ENCODE assay signal across 8 cellular contexts in genomic region chr1:236066828-236067386, GRCh38. TPM values are rescaled to one million over a fixed set of nuclear protein-coding genes. Genes with fewer than 3 reads are reported as not detected.
DNase-seq lines count a peak whose midpoint lies in the region; ATAC-seq and TF ChIP-seq lines count a peak whose summit lies in the region.

No MANE protein-coding gene starts in this region.

- peak; percentile 83 for ATAC-seq in GM19324 (IDR thresholded peaks at IDR 0.05; ENCODE audit: low FRiP score, unreplicated experiment)
- ATAC-seq in HG03354 (IDR thresholded peaks at IDR 0.05; ENCODE audit: poor library complexity, severe bottlenecking, unreplicated experiment) = peak; percentile 82
- peak; percentile 94 for ATAC-seq in activated CD4-positive, alpha-beta T cell treated with anti-CD3 and anti-CD28 coated beads for 36 hours

- H3K27ac Mint-ChIP-seq in activated CD4-positive, alpha-beta T cell treated with anti-CD3 and anti-CD28 coated beads for 36 hours = no peak overlapping the region
- H3K27ac Mint-ChIP-seq in endothelial cell (ENCODE audit: unreplicated experiment) = no peak overlapping the region

- H3K4me3 Mint-ChIP-seq in activated CD4-positive, alpha-beta T cell treated with anti-CD3 and anti-CD28 coated beads for 36 hours = no peak overlapping the region
- H3K4me3 Mint-ChIP-seq in endothelial cell (ENCODE audit: unreplicated experiment) = peak overlapping the region; percentile 4

- POLR2A ChIA-PET in activated CD4-positive, alpha-beta T cell treated with anti-CD3 and anti-CD28 coated beads for 36 hours (lab: Charles Lee) = no interaction called here

- H3K27me3 Mint-ChIP-seq in activated CD4-positive, alpha-beta T cell treated with anti-CD3 and anti-CD28 coated beads for 36 hours = peaks cover 30% of the 10 kb centered on the region
- H3K27me3 Mint-ChIP-seq in endothelial cell (ENCODE audit: unreplicated experiment) = peaks cover 9% of the 10 kb centered on the region

- intact Hi-C loops in activated CD4-positive, alpha-beta T cell treated with anti-CD3 and anti-CD28 coated beads for 36 hours (cut with DNase I, micrococcal nuclease) = no loop called here

- no peaks in the 10 kb centered on the region for H3K9me3 Mint-ChIP-seq in activated CD4-positive, alpha-beta T cell treated with anti-CD3 and anti-CD28 coated beads for 36 hours (ENCODE audit: low read depth)
- no peaks in the 10 kb centered on the region for H3K9me3 Mint-ChIP-seq in endothelial cell (ENCODE audit: unreplicated experiment)

- TF ChIP-seq CTCF in endothelial cell (IDR thresholded peaks at IDR 0.05; ENCODE audit: unreplicated experiment) = no peak

- CTCF ChIA-PET in activated CD4-positive, alpha-beta T cell treated with anti-CD3 and anti-CD28 coated beads for 36 hours (lab: Charles Lee) = interaction anchor here (0.7 to 1.5 kb wide), 3 partner anchors 13 to 429 kb away, joined by 3 to 5 read pairs (median 3); no protein-coding TSS in a partner anchor

- peaks cover 22% of the 10 kb centered on the region for H3K4me1 Mint-ChIP-seq in activated CD4-positive, alpha-beta T cell treated with anti-CD3 and anti-CD28 coated beads for 36 hours
- H3K4me1 Mint-ChIP-seq in endothelial cell (ENCODE audit: unreplicated experiment) = peaks cover 16% of the 10 kb centered on the region

- DNase-seq in activated CD4-positive, alpha-beta T cell treated with anti-CD3 and anti-CD28 coated beads for 36 hours = peak; percentile 85
- DNase-seq in endothelial cell (ENCODE audit: low spot score) (no peak), kidney tubule cell (ENCODE audit: low spot score) (no peak), HuH-7.5 (ENCODE audit: low spot score) (no peak), NCI-H748 (lab: John Stamatoyannopoulos, UW; ENCODE audit: unreplicated experiment) (no peak)
- DNase-seq in stimulated activated CD4-positive, alpha-beta T cell treated with anti-CD3 and anti-CD28 coated beads, Interleukin-12 subunit alpha, Interleukin-12 subunit beta, amount 100 ng/mL, for 48 hours (ENCODE audit: low read depth in 2 of 3, low spot score in 1 of 3) = peak; percentile 35 to 41 (median 38)

- H3K36me3 Mint-ChIP-seq in activated CD4-positive, alpha-beta T cell treated with anti-CD3 and anti-CD28 coated beads for 36 hours (ENCODE audit: low read depth) = peaks cover 5% of the 10 kb centered on the region
- peaks cover 3% of the 10 kb centered on the region for H3K36me3 Mint-ChIP-seq in endothelial cell (ENCODE audit: low read depth, unreplicated experiment)

RNA-seq across cellular contexts. Expression of gene NID1, which starts 2.0 kb away (rescaled TPM):
- total RNA-seq in activated CD4-positive, alpha-beta T cell treated with anti-CD3 and anti-CD28 coated beads for 36 hours = under 1 TPM; 0.07 to 0.14 TPM
- total RNA-seq in endothelial cell (ENCODE audit: unreplicated experiment) = 186 TPM

Comparison
In these comparisons a context has a peak if more than half of its experiments do, and no peak if none do; other contexts are left out.
1. DNase-seq: peak in activated CD4-positive, alpha-beta T cell treated with anti-CD3 and anti-CD28 coated beads for 36 hours (single experiment) and stimulated activated CD4-positive, alpha-beta T cell treated with anti-CD3 and anti-CD28 coated beads, Interleukin-12 subunit alpha, Interleukin-12 subunit beta, amount 100 ng/mL, for 48 hours (3 of 3); none in endothelial cell (single experiment), kidney tubule cell (single experiment), HuH-7.5 (single experiment) and NCI-H748 (single experiment).
2. RNA of gene NID1, which starts 2.0 kb away (total RNA-seq): 186 TPM in endothelial cell (single experiment); 0.07 to 0.14 TPM in activated CD4-positive, alpha-beta T cell treated with anti-CD3 and anti-CD28 coated beads for 36 hours; every median in the first group is over 100 times any median in the second.
3. Peak in every context shown above with its lines, with median percentiles within 50 percentile points of each other: ATAC-seq.